In genomic region chr13:102993348-102993747, GRCh38 we compare ENCODE assay signal across 25 cellular contexts.
"Had no signal": no experiment of that assay in that cellular context is flagged by ENCODE, and none has a peak within 500 bp of the region (broad histone marks: within the 10 kb centered on the region; RNA-seq: fewer than 3 reads in every experiment).

No MANE protein-coding gene starts in this region.

- DNase-seq: colonic mucosa; effector CD8-positive, alpha-beta T cell; endodermal cell; hypothalamus; immature natural killer cell; mucosa of descending colon; naive B cell; stimulated activated CD4-positive, alpha-beta T cell treated with anti-CD3 and anti-CD28 coated beads, Interleukin-12 subunit alpha, Interleukin-12 subunit beta, amount 100 ng/mL, for 4 hours; stimulated activated CD4-positive, alpha-beta T cell treated with anti-CD3 and anti-CD28 coated beads, Interleukin-1b, Interleukin-23, amount 100 ng/mL, for 48 hours; stimulated activated CD4-positive, alpha-beta T cell treated with anti-CD3 and anti-CD28 coated beads, Interleukin-4, amount 100 ng/mL, for 24 hours; stimulated activated naive CD4-positive, alpha-beta T cell treated with Interleukin-2 at 50 U/mL for 16 hours; substantia nigra; testis; tibial artery had no signal

- H3K27ac ChIP-seq: colonic mucosa, epithelial cell of prostate, neutrophil, prostate gland, right atrium auricular region, testis, tibial artery had no signal

- H3K9me3 ChIP-seq: colonic mucosa, mucosa of descending colon, neutrophil, prostate gland, testis had no signal

- H3K4me2 ChIP-seq: smooth muscle cell had no signal

- ATAC-seq: esophagus mucosa; left lobe of liver; mucosa of descending colon; natural killer cell treated with Interleukin-12 subunit alpha and Interleukin-12 subunit beta and Interleukin-15 and Interleukin-18, amount 100 ng/mL, for 72 hours; sciatic nerve; stimulated activated effector memory CD8-positive, alpha-beta T cell treated with anti-CD3 and anti-CD28 coated beads, Interleukin-12 subunit alpha, Interleukin-12 subunit beta, amount 100 ng/mL, for 72 hours had no signal

- H3K36me3 ChIP-seq: colonic mucosa, neutrophil, prostate gland, right atrium auricular region, tibial artery had no signal

- H3K4me3 ChIP-seq: colonic mucosa, lung, mucosa of descending colon, prostate gland, right atrium auricular region, smooth muscle cell, testis, tibial artery had no signal

- H3K4me1 ChIP-seq: colonic mucosa, prostate gland, right atrium auricular region, testis, tibial artery had no signal

- H3K27me3 ChIP-seq: colonic mucosa, neutrophil, right atrium auricular region, testis, tibial artery had no signal
